Comparison of ENCODE assay signal across 11 cellular contexts in the genomic region with DNA sequence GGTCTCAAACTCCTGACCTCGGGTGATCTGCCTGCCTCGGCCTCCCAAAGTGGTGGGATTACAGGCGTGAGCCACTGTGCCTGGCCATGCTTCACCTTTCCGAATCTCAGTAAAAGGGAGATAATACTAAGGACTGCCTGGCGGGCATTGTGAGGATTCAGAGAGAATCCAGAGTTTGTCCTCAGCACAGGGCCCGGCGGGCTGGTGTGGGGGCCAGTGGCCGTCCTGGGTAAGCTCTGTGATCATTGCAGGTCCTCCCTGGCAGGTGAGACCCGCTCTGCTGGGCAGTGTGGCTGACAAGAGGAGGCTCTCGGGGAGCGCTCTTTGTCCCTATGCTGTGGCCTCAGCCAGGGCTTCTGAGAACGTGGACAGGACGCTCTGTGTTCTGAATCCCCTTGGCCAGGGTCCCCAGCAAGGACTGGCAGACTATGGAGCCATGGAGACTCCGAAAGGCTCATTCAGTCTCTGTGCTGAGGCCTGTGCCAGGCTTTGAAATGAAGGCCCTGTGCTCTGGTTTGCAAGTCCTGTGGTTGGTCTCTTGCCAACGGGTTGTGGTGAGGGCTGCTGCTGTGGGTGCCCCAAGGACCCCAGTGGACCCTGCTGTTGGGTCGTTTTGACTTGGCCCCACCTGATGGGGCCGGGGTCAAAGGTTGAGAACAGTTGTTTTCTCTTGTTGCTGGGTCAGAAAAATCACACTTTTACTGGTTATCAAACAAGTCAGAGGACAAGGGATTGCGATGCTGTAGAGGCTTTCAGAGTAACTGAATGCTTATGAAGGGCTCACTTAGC. TPM values are rescaled to one million over a fixed set of nuclear protein-coding genes. Genes with fewer than 3 reads are reported as not detected.
DNase-seq lines count a peak whose midpoint lies in the region; TF ChIP-seq lines count a peak whose summit lies in the region.
"Had no signal": no experiment of that assay in that cellular context is flagged by ENCODE, and none has a peak within 500 bp of the region (broad histone marks: within the 10 kb centered on the region; RNA-seq: fewer than 3 reads in every experiment).

No MANE protein-coding gene starts in this region.

- DNase-seq in Caco-2 (peak in 1 of 2 experiments; percentile 39), NB4 (ENCODE audit: low read depth) (no peak), dorsolateral prefrontal cortex (peak in 2 of 10 donors; percentile 43 to 45), neuronal stem cell (ENCODE audit: low spot score) (no peak), NCI-H1417 treated with DMSO at 0.1 percent for 48 hours (lab: John Stamatoyannopoulos, UW) (no peak), occipital lobe (lab: John Stamatoyannopoulos, UW) (no peak), mucosa of gallbladder (ENCODE audit: low spot score) (no peak), GM19240 (ENCODE audit: insufficient read length, low spot score) (no peak)
- DNase-seq: NCI-H446, T1000 had no signal

- H3K9ac ChIP-seq in neuronal stem cell (ENCODE audit: low read depth, low read length, poor library complexity), result no peak overlapping the region

- H3K4me1 Mint-ChIP-seq in Caco-2 (ENCODE audit: low read depth, unreplicated experiment), result peaks cover 35% of the 10 kb centered on the region

- H3K27me3 ChIP-seq in Caco-2 (replicated peaks; ENCODE audit: control insufficient read depth, insufficient read depth, low read length) (no peaks in the 10 kb centered on the region), dorsolateral prefrontal cortex (no peaks in the 10 kb centered on the region), neuronal stem cell (ENCODE audit: control insufficient read depth in 3 of 3, insufficient read depth in 3 of 3, low read depth in 1 of 3, low read length in 3 of 3) (no peaks in the 10 kb centered on the region)

- H2AK5ac ChIP-seq in neuronal stem cell (ENCODE audit: low read depth, low read length), result peak overlapping the region; percentile 46

- H3K4ac ChIP-seq in neuronal stem cell (ENCODE audit: low read length), result no peak overlapping the region

- H3K36me3 ChIP-seq in Caco-2 (ENCODE audit: control insufficient read depth, insufficient read depth, low read length), result peaks cover 1% of the 10 kb centered on the region; the same call in 1 of the 2 replicates
- H3K36me3 ChIP-seq in neuronal stem cell (replicated peaks in 1 of 2; ENCODE audit: control insufficient read depth in 2 of 2, insufficient read depth in 2 of 2, low read length in 2 of 2), result peaks cover 5 to 20% of the 10 kb centered on the region in 2 donors

- peak overlapping the region; percentile 72 for H2BK120ac ChIP-seq in neuronal stem cell (ENCODE audit: low read depth, low read length)

- peaks cover 18% of the 10 kb centered on the region for H3K79me1 ChIP-seq in neuronal stem cell (ENCODE audit: low read depth, low read length)

- CTCF ChIA-PET in Caco-2 (lab: Charles Lee), result interaction anchor here (0.6 kb wide), 1 partner anchor 23 kb away, joined by 3 read pairs; no protein-coding TSS in a partner anchor

- H2BK12ac ChIP-seq in neuronal stem cell (ENCODE audit: low read length), result no peak overlapping the region

- TF ChIP-seq POLR2A in NB4 (IDR thresholded peaks at IDR 0.05; ENCODE audit: extremely low read depth, insufficient read length), result no peak

- H3K4me3 ChIP-seq in Caco-2 (ENCODE audit: low read depth, low read length) (no peak overlapping the region), NB4 (ENCODE audit: low read depth, low read length) (peak overlapping the region; percentile 28), dorsolateral prefrontal cortex (peak overlapping the region in 12 of 59 donors; percentile 2 to 96 (median 20)), neuronal stem cell (ENCODE audit: low read length in 2 of 2) (no peak overlapping the region)

- no peak overlapping the region for H3K18ac ChIP-seq in neuronal stem cell (ENCODE audit: low read length)

- TF ChIP-seq CTCF in Caco-2 (IDR thresholded peaks at IDR 0.05; ENCODE audit: insufficient read depth in 1 of 2, low read depth in 1 of 2, low read length in 1 of 2, severe bottlenecking in 1 of 2, unreplicated experiment in 1 of 2), result no peak
- no peak for TF ChIP-seq CTCF in NB4 (IDR thresholded peaks at IDR 0.05; ENCODE audit: low read depth, low read length)
- TF ChIP-seq CTCF in dorsolateral prefrontal cortex (IDR thresholded peaks at IDR 0.05 in 54 of 56, conservative IDR thresholded peaks at IDR 0.05 in 2 of 56; ENCODE audit: low read depth in 1 of 56, partially characterized antibody in 56 of 56), result no peak

- no peaks in the 10 kb centered on the region for H3K9me3 Mint-ChIP-seq in Caco-2 (ENCODE audit: unreplicated experiment)

- H3K4me3 Mint-ChIP-seq in Caco-2 (ENCODE audit: unreplicated experiment), result peak overlapping the region; percentile 79

- no peaks in the 10 kb centered on the region for H3K27me3 Mint-ChIP-seq in Caco-2 (ENCODE audit: insufficient read depth, unreplicated experiment)

- no peak overlapping the region for H4K91ac ChIP-seq in neuronal stem cell (ENCODE audit: low read depth, low read length, poor library complexity)

- WGBS in neuronal stem cell (ENCODE audit: extremely low coverage in 2 of 2, insufficient read length in 2 of 2, insufficient replicate concordance in 1 of 2), 2 donors, result no CpG with 5 or more reads among the region's 18 CpGs

- POLR2A ChIA-PET in Caco-2 (lab: Charles Lee), result no interaction called here

- H2AFZ ChIP-seq in neuronal stem cell (ENCODE audit: low read length), result no peak overlapping the region

- H3K36me3 Mint-ChIP-seq in Caco-2 (ENCODE audit: insufficient read depth, unreplicated experiment), result peaks cover 17% of the 10 kb centered on the region

- intact Hi-C loops in Caco-2 (cut with micrococcal nuclease; ENCODE audit: unreplicated experiment) (no loop called here), dorsolateral prefrontal cortex (cut with DNase I) (loop anchor here in 1 of 2 donors (10.0 kb wide), 1 partner anchor 146 kb away; a partner anchor contains a TSS)

- H3K14ac ChIP-seq in neuronal stem cell (ENCODE audit: low read length), result no peak overlapping the region

- BruUV-seq in Caco-2 (replicated peaks; lab: Mats Ljungman, UMichigan), result no TSS peak

- no peak overlapping the region for H3K23ac ChIP-seq in neuronal stem cell (ENCODE audit: low read depth, low read length, poor library complexity)

- H3K4me1 ChIP-seq in Caco-2 (peaks cover 62% of the 10 kb centered on the region), neuronal stem cell (ENCODE audit: control insufficient read depth in 2 of 2, insufficient read depth in 1 of 2, low read depth in 1 of 2, low read length in 2 of 2) (peaks cover 5 to 8% of the 10 kb centered on the region in 2 donors)

- peaks cover 4% of the 10 kb centered on the region; the same call in 1 of the 2 replicates for H3K9me3 ChIP-seq in Caco-2
- H3K9me3 ChIP-seq in neuronal stem cell (replicated peaks in 1 of 2; ENCODE audit: control insufficient read depth in 2 of 2, insufficient read depth in 1 of 2, low read depth in 1 of 2, low read length in 2 of 2), result peaks cover 0 to 2% of the 10 kb centered on the region in 2 donors

- H2BK15ac ChIP-seq in neuronal stem cell (ENCODE audit: low read length), result no peak overlapping the region

- H3K27ac Mint-ChIP-seq in Caco-2 (ENCODE audit: unreplicated experiment), result peak overlapping the region; percentile 90

- H3K4me2 ChIP-seq in neuronal stem cell (ENCODE audit: insufficient read depth, low read length, poor library complexity, severe bottlenecking), result no peak overlapping the region

- H2BK5ac ChIP-seq in neuronal stem cell (ENCODE audit: low read length), result no peak overlapping the region

- H4K8ac ChIP-seq in neuronal stem cell (ENCODE audit: low read depth, low read length), result no peak overlapping the region

- H3K27ac ChIP-seq in dorsolateral prefrontal cortex, result peak overlapping the region in 49 of 59 donors; percentile 9 to 95 (median 68)
- H3K27ac ChIP-seq in neuronal stem cell (replicated peaks; ENCODE audit: low read length), result no peak overlapping the region

RNA-seq across cellular contexts. Expression of a gene that starts 2.1 kb away (rescaled TPM):
- total RNA-seq in Caco-2 (2022) (59.5 and 63.6 TPM in 2 replicates), dorsolateral prefrontal cortex (10 to 100 TPM; 15.3 to 43.5 (median 27.6) TPM), occipital lobe (7.6 TPM), mucosa of gallbladder (29.1 TPM)
- polyA plus RNA-seq in neuronal stem cell (2013, experiment 1 of 2), result 4.3 TPM
- 4.3 TPM for polyA plus RNA-seq in neuronal stem cell (2013, experiment 2 of 2)

RNA-seq across cellular contexts. Expression of a gene that starts 37.7 kb away (rescaled TPM):
- 0.14 TPM in 1 of 2 replicates, not detected in the other for total RNA-seq in Caco-2 (2022)
- total RNA-seq in dorsolateral prefrontal cortex, result 10 to 100 TPM in 4 of 120 experiments, 1 to 10 TPM in 109, under 1 TPM in 7; 0.73 to 15.7 (median 3.0) TPM
- polyA plus RNA-seq in neuronal stem cell (2013, experiment 1 of 2), result 2.2 TPM
- 2.0 TPM for polyA plus RNA-seq in neuronal stem cell (2013, experiment 2 of 2)
- 2.3 TPM for total RNA-seq in occipital lobe
- total RNA-seq in mucosa of gallbladder, result 43.8 TPM
- total RNA-seq: HT1080 had no signal
